Comparison of ENCODE assay signal across 8 cellular contexts in the genomic region with DNA sequence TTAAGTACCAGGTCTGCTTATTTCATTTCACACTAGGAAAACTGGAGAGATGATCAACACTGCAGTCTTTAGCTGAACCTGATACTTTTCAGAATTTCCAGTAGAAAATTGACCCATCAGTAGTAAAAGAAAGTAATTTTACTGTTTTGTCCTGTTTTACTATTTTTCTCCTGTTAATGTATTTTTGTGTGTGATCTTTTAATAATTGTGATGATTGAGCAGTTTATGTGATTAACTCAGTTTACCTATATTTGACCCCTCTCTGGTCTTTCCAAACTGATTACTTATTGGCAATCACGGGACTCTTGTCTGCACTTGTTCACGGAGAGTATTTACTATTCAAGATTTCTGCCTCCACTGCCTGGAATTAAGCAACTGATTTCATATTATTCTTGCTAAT. TPM values are rescaled to one million over a fixed set of nuclear protein-coding genes. Genes with fewer than 3 reads are reported as not detected.
DNase-seq lines count a peak whose midpoint lies in the region; ATAC-seq, FAIRE-seq and TF ChIP-seq lines count a peak whose summit lies in the region.

No MANE protein-coding gene starts in this region.

- 74 to 85% methylated on average over 2 of the region's 2 CpGs for WGBS in gastroesophageal sphincter (ENCODE audit: low coverage in 1 of 2), 2 donors

- no peak for TF ChIP-seq EP300 in gastroesophageal sphincter (IDR thresholded peaks at IDR 0.05)

- no peak overlapping the region for H3K27ac Mint-ChIP-seq in WTC11

- H3K9me3 Mint-ChIP-seq in WTC11 = peaks cover 11% of the 10 kb centered on the region

- peaks cover 0 to 31% (median 0%) of the 10 kb centered on the region in 3 donors for H3K4me1 ChIP-seq in gastroesophageal sphincter
- peaks cover 4% of the 10 kb centered on the region for H3K4me1 ChIP-seq in skeletal muscle satellite cell (ENCODE audit: control insufficient read depth, insufficient read depth, low read length)

- peaks cover 34% of the 10 kb centered on the region for H3K27me3 Mint-ChIP-seq in WTC11 (ENCODE audit: low read depth)

- DNase-seq in H7 (no peak), WTC11 (ENCODE audit: low spot score) (no peak), NCI-H2081 treated with DMSO at 0.1 percent for 48 hours (lab: John Stamatoyannopoulos, UW) (no peak), NCI-H2171 treated with DMSO at 0.1 percent for 48 hours (lab: John Stamatoyannopoulos, UW) (no peak), NCI-H748 (lab: John Stamatoyannopoulos, UW; ENCODE audit: unreplicated experiment) (no peak), H54 (ENCODE audit: insufficient read length, low spot score) (no peak)

- H3K36me3 ChIP-seq in H7 (replicated peaks; ENCODE audit: control insufficient read depth, insufficient read depth, low read length) = no peaks in the 10 kb centered on the region
- H3K36me3 ChIP-seq in gastroesophageal sphincter = no peaks in the 10 kb centered on the region
- no peaks in the 10 kb centered on the region for H3K36me3 ChIP-seq in skeletal muscle satellite cell (ENCODE audit: insufficient read depth, low read length)

- ATAC-seq in WTC11 (no peak), gastroesophageal sphincter (no peak)

- peak overlapping the region; percentile 54 for H3K4me3 Mint-ChIP-seq in WTC11

- peak overlapping the region; percentile 99 for H3K4me2 ChIP-seq in skeletal muscle satellite cell (ENCODE audit: low read length)

- H3K4me3 ChIP-seq in H7 (ENCODE audit: insufficient read depth, low read depth, low read length) (peak overlapping the region; percentile 28), gastroesophageal sphincter (peak overlapping the region; percentile 70 to 81), skeletal muscle satellite cell (ENCODE audit: low read length) (peak overlapping the region; percentile 97)

- peak overlapping the region in 3 of 4 donors; percentile 91 to 96 (median 94) for H3K27ac ChIP-seq in gastroesophageal sphincter

- FAIRE-seq in H54 (lab: Jason Lieb, UNC) = no peak

- POLR2A ChIA-PET in WTC11 (lab: Charles Lee) = interaction anchor here (1.1 to 1.6 kb wide), 3 partner anchors 15 to 249 kb away, joined by 3 to 7 read pairs (median 6); a partner anchor contains a TSS

- TF ChIP-seq CTCF in WTC11 (IDR thresholded peaks at IDR 0.05) (no peak), gastroesophageal sphincter (IDR thresholded peaks at IDR 0.05) (no peak)

- H3K27me3 ChIP-seq in H7 (ENCODE audit: control insufficient read depth, insufficient read depth, low read length) (peaks cover 4% of the 10 kb centered on the region), gastroesophageal sphincter (no peaks in the 10 kb centered on the region), skeletal muscle satellite cell (ENCODE audit: control insufficient read depth, insufficient read depth, low read length) (peaks cover 4% of the 10 kb centered on the region)

- H3K9me3 ChIP-seq in gastroesophageal sphincter (no peaks in the 10 kb centered on the region), skeletal muscle satellite cell (replicated peaks; ENCODE audit: low read length) (no peaks in the 10 kb centered on the region)

- H3K4me1 Mint-ChIP-seq in WTC11 = peaks cover 20% of the 10 kb centered on the region

- H3K9ac ChIP-seq in skeletal muscle satellite cell (ENCODE audit: low read depth, low read length) = no peak overlapping the region

- TF ChIP-seq POLR2A in gastroesophageal sphincter (IDR thresholded peaks at IDR 0.05) (no peak), H54 (IDR thresholded peaks at IDR 0.05; ENCODE audit: low read depth, low read length) (no peak)

- CTCF ChIA-PET in WTC11 (lab: Charles Lee) = interaction anchor here (0.9 to 6.5 kb wide), 9 partner anchors 14 to 372 kb away, joined by 3 to 141 read pairs (median 9); a partner anchor contains a TSS

- no peaks in the 10 kb centered on the region for H3K36me3 Mint-ChIP-seq in WTC11

TF ChIP-seq in WTC11, 78 proteins besides CTCF, POLR2A, EP300 and RAD21 (continues in another document):
- no peak for TF ChIP-seq NR1H2 (CRISPR knock-in tag; IDR thresholded peaks at IDR 0.05)
- TF ChIP-seq MXD4 (CRISPR knock-in tag; IDR thresholded peaks at IDR 0.05; ENCODE audit: borderline replicate concordance) = no peak
- TF ChIP-seq, protein P1, sequence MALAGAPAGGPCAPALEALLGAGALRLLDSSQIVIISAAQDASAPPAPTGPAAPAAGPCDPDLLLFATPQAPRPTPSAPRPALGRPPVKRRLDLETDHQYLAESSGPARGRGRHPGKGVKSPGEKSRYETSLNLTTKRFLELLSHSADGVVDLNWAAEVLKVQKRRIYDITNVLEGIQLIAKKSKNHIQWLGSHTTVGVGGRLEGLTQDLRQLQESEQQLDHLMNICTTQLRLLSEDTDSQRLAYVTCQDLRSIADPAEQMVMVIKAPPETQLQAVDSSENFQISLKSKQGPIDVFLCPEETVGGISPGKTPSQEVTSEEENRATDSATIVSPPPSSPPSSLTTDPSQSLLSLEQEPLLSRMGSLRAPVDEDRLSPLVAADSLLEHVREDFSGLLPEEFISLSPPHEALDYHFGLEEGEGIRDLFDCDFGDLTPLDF (CRISPR knock-in tag; IDR thresholded peaks at IDR 0.05) = no peak
- TF ChIP-seq SOX15 (CRISPR knock-in tag; IDR thresholded peaks at IDR 0.05) = no peak
- TF ChIP-seq NR3C1 (CRISPR knock-in tag; conservative IDR thresholded peaks at IDR 0.05; ENCODE audit: low read depth) = no peak
- TF ChIP-seq, protein P2, sequence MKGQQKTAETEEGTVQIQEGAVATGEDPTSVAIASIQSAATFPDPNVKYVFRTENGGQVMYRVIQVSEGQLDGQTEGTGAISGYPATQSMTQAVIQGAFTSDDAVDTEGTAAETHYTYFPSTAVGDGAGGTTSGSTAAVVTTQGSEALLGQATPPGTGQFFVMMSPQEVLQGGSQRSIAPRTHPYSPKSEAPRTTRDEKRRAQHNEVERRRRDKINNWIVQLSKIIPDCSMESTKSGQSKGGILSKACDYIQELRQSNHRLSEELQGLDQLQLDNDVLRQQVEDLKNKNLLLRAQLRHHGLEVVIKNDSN (CRISPR knock-in tag; IDR thresholded peaks at IDR 0.05) = no peak
- TF ChIP-seq, protein P3, sequence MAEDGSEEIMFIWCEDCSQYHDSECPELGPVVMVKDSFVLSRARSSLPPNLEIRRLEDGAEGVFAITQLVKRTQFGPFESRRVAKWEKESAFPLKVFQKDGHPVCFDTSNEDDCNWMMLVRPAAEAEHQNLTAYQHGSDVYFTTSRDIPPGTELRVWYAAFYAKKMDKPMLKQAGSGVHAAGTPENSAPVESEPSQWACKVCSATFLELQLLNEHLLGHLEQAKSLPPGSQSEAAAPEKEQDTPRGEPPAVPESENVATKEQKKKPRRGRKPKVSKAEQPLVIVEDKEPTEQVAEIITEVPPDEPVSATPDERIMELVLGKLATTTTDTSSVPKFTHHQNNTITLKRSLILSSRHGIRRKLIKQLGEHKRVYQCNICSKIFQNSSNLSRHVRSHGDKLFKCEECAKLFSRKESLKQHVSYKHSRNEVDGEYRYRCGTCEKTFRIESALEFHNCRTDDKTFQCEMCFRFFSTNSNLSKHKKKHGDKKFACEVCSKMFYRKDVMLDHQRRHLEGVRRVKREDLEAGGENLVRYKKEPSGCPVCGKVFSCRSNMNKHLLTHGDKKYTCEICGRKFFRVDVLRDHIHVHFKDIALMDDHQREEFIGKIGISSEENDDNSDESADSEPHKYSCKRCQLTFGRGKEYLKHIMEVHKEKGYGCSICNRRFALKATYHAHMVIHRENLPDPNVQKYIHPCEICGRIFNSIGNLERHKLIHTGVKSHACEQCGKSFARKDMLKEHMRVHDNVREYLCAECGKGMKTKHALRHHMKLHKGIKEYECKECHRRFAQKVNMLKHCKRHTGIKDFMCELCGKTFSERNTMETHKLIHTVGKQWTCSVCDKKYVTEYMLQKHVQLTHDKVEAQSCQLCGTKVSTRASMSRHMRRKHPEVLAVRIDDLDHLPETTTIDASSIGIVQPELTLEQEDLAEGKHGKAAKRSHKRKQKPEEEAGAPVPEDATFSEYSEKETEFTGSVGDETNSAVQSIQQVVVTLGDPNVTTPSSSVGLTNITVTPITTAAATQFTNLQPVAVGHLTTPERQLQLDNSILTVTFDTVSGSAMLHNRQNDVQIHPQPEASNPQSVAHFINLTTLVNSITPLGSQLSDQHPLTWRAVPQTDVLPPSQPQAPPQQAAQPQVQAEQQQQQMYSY (CRISPR knock-in tag; IDR thresholded peaks at IDR 0.05) = no peak
- TF ChIP-seq, protein P4, sequence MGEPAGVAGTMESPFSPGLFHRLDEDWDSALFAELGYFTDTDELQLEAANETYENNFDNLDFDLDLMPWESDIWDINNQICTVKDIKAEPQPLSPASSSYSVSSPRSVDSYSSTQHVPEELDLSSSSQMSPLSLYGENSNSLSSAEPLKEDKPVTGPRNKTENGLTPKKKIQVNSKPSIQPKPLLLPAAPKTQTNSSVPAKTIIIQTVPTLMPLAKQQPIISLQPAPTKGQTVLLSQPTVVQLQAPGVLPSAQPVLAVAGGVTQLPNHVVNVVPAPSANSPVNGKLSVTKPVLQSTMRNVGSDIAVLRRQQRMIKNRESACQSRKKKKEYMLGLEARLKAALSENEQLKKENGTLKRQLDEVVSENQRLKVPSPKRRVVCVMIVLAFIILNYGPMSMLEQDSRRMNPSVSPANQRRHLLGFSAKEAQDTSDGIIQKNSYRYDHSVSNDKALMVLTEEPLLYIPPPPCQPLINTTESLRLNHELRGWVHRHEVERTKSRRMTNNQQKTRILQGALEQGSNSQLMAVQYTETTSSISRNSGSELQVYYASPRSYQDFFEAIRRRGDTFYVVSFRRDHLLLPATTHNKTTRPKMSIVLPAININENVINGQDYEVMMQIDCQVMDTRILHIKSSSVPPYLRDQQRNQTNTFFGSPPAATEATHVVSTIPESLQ (CRISPR knock-in tag; IDR thresholded peaks at IDR 0.05) = no peak
- no peak for TF ChIP-seq NR2C2 (CRISPR knock-in tag; IDR thresholded peaks at IDR 0.05)
- TF ChIP-seq, protein P5, sequence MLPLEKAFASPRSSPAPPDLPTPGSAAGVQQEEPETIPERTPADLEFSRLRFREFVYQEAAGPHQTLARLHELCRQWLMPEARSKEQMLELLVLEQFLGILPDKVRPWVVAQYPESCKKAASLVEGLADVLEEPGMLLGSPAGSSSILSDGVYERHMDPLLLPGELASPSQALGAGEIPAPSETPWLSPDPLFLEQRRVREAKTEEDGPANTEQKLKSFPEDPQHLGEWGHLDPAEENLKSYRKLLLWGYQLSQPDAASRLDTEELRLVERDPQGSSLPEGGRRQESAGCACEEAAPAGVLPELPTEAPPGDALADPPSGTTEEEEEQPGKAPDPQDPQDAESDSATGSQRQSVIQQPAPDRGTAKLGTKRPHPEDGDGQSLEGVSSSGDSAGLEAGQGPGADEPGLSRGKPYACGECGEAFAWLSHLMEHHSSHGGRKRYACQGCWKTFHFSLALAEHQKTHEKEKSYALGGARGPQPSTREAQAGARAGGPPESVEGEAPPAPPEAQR (CRISPR knock-in tag; IDR thresholded peaks at IDR 0.05) = no peak

RNA-seq across cellular contexts. Expression of a gene that starts 0.5 kb away (rescaled TPM):
- total RNA-seq in H7 (2014; rRNA removed; shearing (Covaris generic)) = 14.7 and 22.5 TPM in 2 replicates
- 14.9 to 23.1 TPM (median 18.3 TPM) in 3 replicates for total RNA-seq in WTC11 (2021)
- total RNA-seq in gastroesophageal sphincter = 10 to 100 TPM; 13.5 to 22.7 (median 14.9) TPM
- 5.9 and 6.3 TPM in 2 replicates for total RNA-seq in skeletal muscle satellite cell (2012; rRNA removed)

Comparison
In these comparisons a context has a peak if more than half of its experiments do, and no peak if none do; other contexts are left out.
1. H3K4me3 ChIP-seq: peak in every context shown above with its lines; median percentile 97 in skeletal muscle satellite cell; 76 in gastroesophageal sphincter; 28 in H7.